ENCODE assay signal across 9 cellular contexts in genomic region chr4:82901129-82901718, GRCh38. TPM values are rescaled to one million over a fixed set of nuclear protein-coding genes. Genes with fewer than 3 reads are reported as not detected.
DNase-seq lines count a peak whose midpoint lies in the region; FAIRE-seq and TF ChIP-seq lines count a peak whose summit lies in the region.
"Had no signal": no experiment of that assay in that cellular context is flagged by ENCODE, and none has a peak within 500 bp of the region (broad histone marks: within the 10 kb centered on the region; RNA-seq: fewer than 3 reads in every experiment).

No MANE protein-coding gene starts in this region.

- H3K9me3 Mint-ChIP-seq in CD8-positive, alpha-beta memory T cell: no peaks in the 10 kb centered on the region
- no peaks in the 10 kb centered on the region for H3K9me3 Mint-ChIP-seq in Calu3 (ENCODE audit: low read depth, unreplicated experiment)
- H3K9me3 Mint-ChIP-seq in activated T-helper 1 cell treated with anti-CD3 and anti-CD28 coated beads, Interleukin-12 subunit alpha, Interleukin-12 subunit beta, Interleukin-2, Interleukin-4 antibody, amounts not matched to agents 30 ng/mL and 10 ng/mL and 1 ng/mL, durations not matched to agents 14 hours and 24 hours and 36 hours: no peaks in the 10 kb centered on the region
- H3K9me3 Mint-ChIP-seq: IgD-negative memory B cell had no signal

- H4K20me1 ChIP-seq in OCI-LY3 (ENCODE audit: insufficient read depth, low read length): peaks cover 26% of the 10 kb centered on the region

- no peak overlapping the region for H2BK12ac ChIP-seq in trophoblast cell (ENCODE audit: low read length)

- peak overlapping the region; percentile 93 for H4K8ac ChIP-seq in trophoblast cell (ENCODE audit: low read depth, low read length)

- CTCF ChIA-PET in CD8-positive, alpha-beta memory T cell (lab: Charles Lee): interaction anchor here (1.3 to 2.9 kb wide), 5 partner anchors 9 to 362 kb away, joined by 3 to 10 read pairs (median 4); partner anchors contain the start of genes COPS4 and LIN54
- CTCF ChIA-PET in Calu3 (lab: Charles Lee): no interaction called here

- no peak overlapping the region for H3K23ac ChIP-seq in trophoblast cell (ENCODE audit: low read length)

- 0 to 1% methylated on average over 10 of the region's 10 CpGs for WGBS in esophagus, 2 donors
- WGBS in trophoblast cell (ENCODE audit: extremely low coverage, insufficient coverage, insufficient read length): no CpG with 5 or more reads among the region's 10 CpGs

- no peak overlapping the region for H2AK5ac ChIP-seq in trophoblast cell (ENCODE audit: low read length)

- POLR2A ChIA-PET in CD8-positive, alpha-beta memory T cell (lab: Charles Lee): interaction anchor here (0.6 to 1.5 kb wide), 5 partner anchors 30 to 472 kb away, joined by 3 to 8 read pairs (median 4); partner anchors contain the start of genes COPS4 and LIN54

- peaks cover 34% of the 10 kb centered on the region for H3K4me1 ChIP-seq in CD8-positive, alpha-beta memory T cell (ENCODE audit: insufficient read depth, low read length)
- H3K4me1 ChIP-seq in OCI-LY3 (ENCODE audit: low read length) (peaks cover 35% of the 10 kb centered on the region), esophagus (ENCODE audit: control insufficient read depth in 2 of 2, insufficient read depth in 2 of 2, low read length in 1 of 2) (no peaks in the 10 kb centered on the region), trophoblast cell (ENCODE audit: control insufficient read depth in 1 of 2, insufficient read depth in 2 of 2, low read length in 2 of 2) (peaks cover 0 to 2% of the 10 kb centered on the region in 2 experiments)

- H3K4ac ChIP-seq in trophoblast cell (ENCODE audit: low read depth, low read length): no peak overlapping the region

- H3K79me2 ChIP-seq in OCI-LY3 (ENCODE audit: low read length) (peaks cover 48% of the 10 kb centered on the region), trophoblast cell (ENCODE audit: control insufficient read depth, insufficient read depth, low read length, poor library complexity) (peaks cover 6% of the 10 kb centered on the region)

- no peak overlapping the region for H3K18ac ChIP-seq in trophoblast cell (ENCODE audit: low read length)

- no peak overlapping the region for H3K4me3 Mint-ChIP-seq in CD8-positive, alpha-beta memory T cell
- no peak overlapping the region for H3K4me3 Mint-ChIP-seq in Calu3 (ENCODE audit: low read depth, unreplicated experiment)
- H3K4me3 Mint-ChIP-seq in activated T-helper 1 cell treated with anti-CD3 and anti-CD28 coated beads, Interleukin-12 subunit alpha, Interleukin-12 subunit beta, Interleukin-2, Interleukin-4 antibody, amounts not matched to agents 30 ng/mL and 10 ng/mL and 1 ng/mL, durations not matched to agents 14 hours and 24 hours and 36 hours: no peak overlapping the region

- no TSS peak for BruUV-seq in Calu3 (replicated peaks; lab: Mats Ljungman, UMichigan)

- peak overlapping the region; percentile 97 for H3K4me3 ChIP-seq in CD8-positive, alpha-beta memory T cell (ENCODE audit: low read length)
- H3K4me3 ChIP-seq in OCI-LY3 (ENCODE audit: low read length): peak overlapping the region; percentile 85
- H3K4me3 ChIP-seq in esophagus (ENCODE audit: low read depth in 1 of 2, low read length in 2 of 2): peak overlapping the region; percentile 80 to 93
- peak overlapping the region; percentile 88 for H3K4me3 ChIP-seq in trophoblast cell (ENCODE audit: low read depth, low read length)

- H3K27ac ChIP-seq in CD8-positive, alpha-beta memory T cell (ENCODE audit: low read depth, low read length): peak overlapping the region; percentile 98
- peak overlapping the region; percentile 86 for H3K27ac ChIP-seq in OCI-LY3 (ENCODE audit: low read length)
- H3K27ac ChIP-seq in esophagus (ENCODE audit: low read depth in 2 of 2, low read length in 1 of 2): peak overlapping the region; percentile 99 to 100
- peak overlapping the region; percentile 97 for H3K27ac ChIP-seq in trophoblast cell (ENCODE audit: low read depth, low read length)

- H4K12ac ChIP-seq in trophoblast cell (ENCODE audit: low read depth, low read length): peak overlapping the region; percentile 31

- H2AFZ ChIP-seq in OCI-LY3 (ENCODE audit: low read depth, low read length) (peak overlapping the region; percentile 93), trophoblast cell (ENCODE audit: insufficient read depth, low read length, poor library complexity) (peak overlapping the region; percentile 84)

- peaks cover 5% of the 10 kb centered on the region for H3K79me1 ChIP-seq in trophoblast cell (ENCODE audit: low read length)

- peak overlapping the region; percentile 18 for H3K14ac ChIP-seq in trophoblast cell (ENCODE audit: low read length)

- no peak overlapping the region for H2BK120ac ChIP-seq in trophoblast cell (ENCODE audit: insufficient read depth, low read length, poor library complexity)

- TF ChIP-seq CTCF in OCI-LY3 (IDR thresholded peaks at IDR 0.05; ENCODE audit: low read depth, low read length) (no peak), Calu3 (IDR thresholded peaks at IDR 0.05; ENCODE audit: unreplicated experiment) (no peak)

- H3K4me1 Mint-ChIP-seq in CD8-positive, alpha-beta memory T cell: peaks cover 19 to 31% (median 23%) of the 10 kb centered on the region in 3 donors
- peaks cover 9% of the 10 kb centered on the region for H3K4me1 Mint-ChIP-seq in Calu3 (ENCODE audit: low read depth, unreplicated experiment)
- peaks cover 30% of the 10 kb centered on the region for H3K4me1 Mint-ChIP-seq in activated T-helper 1 cell treated with anti-CD3 and anti-CD28 coated beads, Interleukin-12 subunit alpha, Interleukin-12 subunit beta, Interleukin-2, Interleukin-4 antibody, amounts not matched to agents 30 ng/mL and 10 ng/mL and 1 ng/mL, durations not matched to agents 14 hours and 24 hours and 36 hours (ENCODE audit: low read depth)

- H3K27ac Mint-ChIP-seq in CD8-positive, alpha-beta memory T cell: no peak overlapping the region
- H3K27ac Mint-ChIP-seq in Calu3 (ENCODE audit: unreplicated experiment): no peak overlapping the region
- H3K27ac Mint-ChIP-seq in activated T-helper 1 cell treated with anti-CD3 and anti-CD28 coated beads, Interleukin-12 subunit alpha, Interleukin-12 subunit beta, Interleukin-2, Interleukin-4 antibody, amounts not matched to agents 30 ng/mL and 10 ng/mL and 1 ng/mL, durations not matched to agents 14 hours and 24 hours and 36 hours: no peak overlapping the region

- FAIRE-seq in frontal cortex (lab: Jason Lieb, UNC): no peak

- peaks cover 4 to 20% (median 6%) of the 10 kb centered on the region in 3 donors for H3K36me3 Mint-ChIP-seq in CD8-positive, alpha-beta memory T cell
- peaks cover 5% of the 10 kb centered on the region for H3K36me3 Mint-ChIP-seq in Calu3 (ENCODE audit: insufficient read depth, unreplicated experiment)
- peaks cover 22% of the 10 kb centered on the region for H3K36me3 Mint-ChIP-seq in activated T-helper 1 cell treated with anti-CD3 and anti-CD28 coated beads, Interleukin-12 subunit alpha, Interleukin-12 subunit beta, Interleukin-2, Interleukin-4 antibody, amounts not matched to agents 30 ng/mL and 10 ng/mL and 1 ng/mL, durations not matched to agents 14 hours and 24 hours and 36 hours (ENCODE audit: low read depth)

- peak overlapping the region; percentile 1 for H2BK5ac ChIP-seq in trophoblast cell (ENCODE audit: low read depth, low read length, poor library complexity)

- H3K9ac ChIP-seq in OCI-LY3 (ENCODE audit: low read length) (peak overlapping the region; percentile 85), trophoblast cell (ENCODE audit: low read length) (peak overlapping the region; percentile 76)

- H3K4me2 ChIP-seq in OCI-LY3 (ENCODE audit: low read length) (peak overlapping the region; percentile 90), trophoblast cell (ENCODE audit: low read length) (peak overlapping the region; percentile 72)

- peaks cover 0 to 2% of the 10 kb centered on the region in 2 donors for H3K27me3 Mint-ChIP-seq in CD8-positive, alpha-beta memory T cell
- H3K27me3 Mint-ChIP-seq in Calu3 (ENCODE audit: unreplicated experiment): no peaks in the 10 kb centered on the region
- peaks cover 3% of the 10 kb centered on the region for H3K27me3 Mint-ChIP-seq in activated T-helper 1 cell treated with anti-CD3 and anti-CD28 coated beads, Interleukin-12 subunit alpha, Interleukin-12 subunit beta, Interleukin-2, Interleukin-4 antibody, amounts not matched to agents 30 ng/mL and 10 ng/mL and 1 ng/mL, durations not matched to agents 14 hours and 24 hours and 36 hours (ENCODE audit: insufficient read depth)
- H3K27me3 Mint-ChIP-seq: IgD-negative memory B cell had no signal

- no peaks in the 10 kb centered on the region for H3K9me3 ChIP-seq in CD8-positive, alpha-beta memory T cell (ENCODE audit: low read length)
- H3K9me3 ChIP-seq in OCI-LY3 (ENCODE audit: insufficient read depth, low read length) (no peaks in the 10 kb centered on the region), esophagus (ENCODE audit: control insufficient read depth in 2 of 2, insufficient read depth in 1 of 2, low read depth in 1 of 2, low read length in 1 of 2) (no peaks in the 10 kb centered on the region), trophoblast cell (ENCODE audit: insufficient read depth, low read depth, low read length) (no peaks in the 10 kb centered on the region)

- peak overlapping the region; percentile 68 for H4K91ac ChIP-seq in trophoblast cell (ENCODE audit: low read depth, low read length)

- intact Hi-C loops in Calu3 (cut with micrococcal nuclease; ENCODE audit: unreplicated experiment): loop anchor here (5.0 kb wide), 1 partner anchor 111 kb away; the partner anchor contains the start of gene LIN54
- intact Hi-C loops in activated T-helper 1 cell treated with anti-CD3 and anti-CD28 coated beads, Interleukin-12 subunit alpha, Interleukin-12 subunit beta, Interleukin-2, Interleukin-4 antibody, amounts not matched to agents 30 ng/mL and 10 ng/mL and 1 ng/mL, durations not matched to agents 14 hours and 24 hours and 36 hours (cut with micrococcal nuclease): loop anchor here (2.0 to 10.0 kb wide), 4 partner anchors 211 to 1409 kb away; partner anchors contain the start of genes ABRAXAS1 and PLAC8

- H3K36me3 ChIP-seq in CD8-positive, alpha-beta memory T cell (ENCODE audit: insufficient read depth, low read length): peaks cover 6% of the 10 kb centered on the region
- peaks cover 21% of the 10 kb centered on the region for H3K36me3 ChIP-seq in OCI-LY3 (replicated peaks; ENCODE audit: low read depth, low read length)
- no peaks in the 10 kb centered on the region for H3K36me3 ChIP-seq in esophagus (ENCODE audit: control insufficient read depth in 2 of 2, insufficient read depth in 2 of 2, low read length in 1 of 2)
- H3K36me3 ChIP-seq in trophoblast cell (ENCODE audit: control insufficient read depth in 1 of 2, insufficient read depth in 2 of 2, low read length in 2 of 2): peaks cover 0 to under 1% of the 10 kb centered on the region in 2 experiments

- DNase-seq in CD8-positive, alpha-beta memory T cell: no peak
- no peak for DNase-seq in trophoblast cell
- no peak for DNase-seq in Calu3
- DNase-seq in activated T-helper 1 cell treated with anti-CD3 and anti-CD28 coated beads, Interleukin-12 subunit alpha, Interleukin-12 subunit beta, Interleukin-2, Interleukin-4 antibody, amounts not matched to agents 30 ng/mL and 10 ng/mL and 1 ng/mL, durations not matched to agents 14 hours and 24 hours and 36 hours (ENCODE audit: low spot score): no peak
- no peak for DNase-seq in frontal cortex (ENCODE audit: low spot score in 2 of 2)
- no peak for DNase-seq in NCI-H1436 treated with DMSO at 0.1 percent for 48 hours (lab: John Stamatoyannopoulos, UW)

- H3K27me3 ChIP-seq in CD8-positive, alpha-beta memory T cell (ENCODE audit: insufficient read depth, low read length, poor library complexity, severe bottlenecking): no peaks in the 10 kb centered on the region
- no peaks in the 10 kb centered on the region for H3K27me3 ChIP-seq in OCI-LY3 (ENCODE audit: low read depth, low read length)
- H3K27me3 ChIP-seq in esophagus (ENCODE audit: control insufficient read depth in 1 of 2, insufficient read depth in 2 of 2, low read length in 2 of 2): no peaks in the 10 kb centered on the region
- no peaks in the 10 kb centered on the region for H3K27me3 ChIP-seq in trophoblast cell (ENCODE audit: insufficient read depth, low read length)

RNA-seq across cellular contexts. Expression of gene THAP9, which starts 0.7 kb away (rescaled TPM):
- total RNA-seq in CD8-positive, alpha-beta memory T cell: 1 to 10 TPM; 1.6 to 2.3 TPM
- polyA plus RNA-seq in CD8-positive, alpha-beta memory T cell: 2.0 TPM
- polyA plus RNA-seq in esophagus: 1 to 10 TPM; 1.4 to 1.9 TPM
- polyA plus RNA-seq in trophoblast cell (2013): 3.9 and 4.3 TPM in 2 replicates
- total RNA-seq in Calu3 (2022) (4.7 and 7.2 TPM in 2 replicates), frontal cortex (17.5 TPM)
- 1.9 and 2.3 TPM in 2 replicates for total RNA-seq in activated T-helper 1 cell treated with anti-CD3 and anti-CD28 coated beads, Interleukin-12 subunit alpha, Interleukin-12 subunit beta, Interleukin-2, Interleukin-4 antibody, amounts not matched to agents 30 ng/mL and 10 ng/mL and 1 ng/mL, durations not matched to agents 14 hours and 24 hours and 36 hours

RNA-seq across cellular contexts. Expression of gene SEC31A, which starts 10.3 kb away (rescaled TPM):
- total RNA-seq in CD8-positive, alpha-beta memory T cell: 100 to 1,000 TPM in 1 of 2 experiments, 10 to 100 TPM in 1; 87.3 to 100 TPM
- polyA plus RNA-seq in CD8-positive, alpha-beta memory T cell: 129 TPM
- 100 to 1,000 TPM in 1 of 2 donors, 10 to 100 TPM in 1; 72.5 to 131 TPM for polyA plus RNA-seq in esophagus
- polyA plus RNA-seq in trophoblast cell (2013): 331 and 347 TPM in 2 replicates
- total RNA-seq in Calu3 (2022): 106 and 108 TPM in 2 replicates
- total RNA-seq in activated T-helper 1 cell treated with anti-CD3 and anti-CD28 coated beads, Interleukin-12 subunit alpha, Interleukin-12 subunit beta, Interleukin-2, Interleukin-4 antibody, amounts not matched to agents 30 ng/mL and 10 ng/mL and 1 ng/mL, durations not matched to agents 14 hours and 24 hours and 36 hours: 118 and 123 TPM in 2 replicates
- total RNA-seq in frontal cortex: 117 TPM
